In genomic region chr7:75977741-75978140, GRCh38 we compare ENCODE assay signal across 15 cellular contexts. TPM values are rescaled to one million over a fixed set of nuclear protein-coding genes. Genes with fewer than 3 reads are reported as not detected.
DNase-seq lines count a peak whose midpoint lies in the region; TF ChIP-seq lines count a peak whose summit lies in the region.
"Had no signal": no experiment of that assay in that cellular context is flagged by ENCODE, and none has a peak within 500 bp of the region (broad histone marks: within the 10 kb centered on the region; RNA-seq: fewer than 3 reads in every experiment).

No MANE protein-coding gene starts in this region.

- DNase-seq in NCI-H2107 treated with DMSO at 0.1 percent for 48 hours (lab: John Stamatoyannopoulos, UW; ENCODE audit: unreplicated experiment) (peak; percentile 55), coronary artery (ENCODE audit: low spot score) (peak; percentile 85), hepatic stellate cell (ENCODE audit: low spot score) (peak; percentile 19), testis (peak; percentile 74), RKO (ENCODE audit: low spot score) (no peak), Kasumi-1 (lab: John Stamatoyannopoulos, UW) (no peak), immature natural killer cell (no peak)
- DNase-seq: activated gamma-delta T cell treated with Interleukin-2 at 50 U/mL for 16 hours; effector memory CD4-positive, alpha-beta T cell; NCI-H146; NK-92 treated with Interleukin-12 subunit alpha and Interleukin-12 subunit beta, amount 100 ng/mL, for 24 hours; stimulated activated CD4-positive, alpha-beta T cell treated with anti-CD3 and anti-CD28 coated beads, Interleukin-2, amount 100 ng/mL, for 48 hours; trophoblast cell had no signal

- TF ChIP-seq POLR2A in testis (IDR thresholded peaks at IDR 0.05) = no peak

- H3K27me3 ChIP-seq in testis = no peaks in the 10 kb centered on the region

- no peaks in the 10 kb centered on the region for H3K9me3 ChIP-seq in testis

- H3K9me3 Mint-ChIP-seq in immature natural killer cell = no peaks in the 10 kb centered on the region

- WGBS in testis, 2 donors = 53 to 63% methylated on average over 8 of the region's 8 CpGs

- no peak overlapping the region for H3K4me3 Mint-ChIP-seq in immature natural killer cell

- peaks cover 17% of the 10 kb centered on the region for H3K4me1 ChIP-seq in testis

- H3K27ac ChIP-seq in coronary artery (no peak overlapping the region), testis (peak overlapping the region in 1 of 2 donors; percentile 25)
- H3K27ac ChIP-seq: HL-60, KMS-11 had no signal

- H3K27me3 Mint-ChIP-seq in immature natural killer cell (ENCODE audit: low read depth in 3 of 3) = peaks cover 0 to 2% (median 0%) of the 10 kb centered on the region in 3 donors

- intact Hi-C loops in testis (cut with DNase I; ENCODE audit: low total_unique reads) = no loop called here

- TF ChIP-seq CTCF in coronary artery (IDR thresholded peaks at IDR 0.05) (no peak), testis (IDR thresholded peaks at IDR 0.05) (no peak)

- no peaks in the 10 kb centered on the region for H3K36me3 ChIP-seq in testis (ENCODE audit: low read depth, missing control alignments)

- no peak overlapping the region for H3K27ac Mint-ChIP-seq in immature natural killer cell

- peaks cover 0 to 2% of the 10 kb centered on the region in 2 donors for H3K4me1 Mint-ChIP-seq in immature natural killer cell

- H3K36me3 Mint-ChIP-seq in immature natural killer cell = peaks cover 4 to 12% (median 10%) of the 10 kb centered on the region in 3 donors

- no peak overlapping the region for H3K4me3 ChIP-seq in coronary artery
- H3K4me3 ChIP-seq in testis = no peak overlapping the region

RNA-seq across cellular contexts. Expression of gene TMEM120A, which starts 16.7 kb away (rescaled TPM):
- total RNA-seq in testis = 100 to 1,000 TPM in 1 of 2 donors, 10 to 100 TPM in 1; 85.9 to 150 TPM
- polyA plus RNA-seq in testis (ENCODE audit: insufficient read depth, low read depth, low replicate concordance) (270 TPM), immature natural killer cell (10 to 100 TPM; 35.1 to 53.8 (median 47.6) TPM)

Comparison
In these comparisons a context has a peak if more than half of its experiments do, and no peak if none do; other contexts are left out.
1. DNase-seq: peak in NCI-H2107 treated with DMSO at 0.1 percent for 48 hours (single experiment), coronary artery (single experiment), hepatic stellate cell (single experiment) and testis (single experiment); none in RKO (single experiment), Kasumi-1 (0 of 2) and immature natural killer cell (0 of 3).